In the genomic region with DNA sequence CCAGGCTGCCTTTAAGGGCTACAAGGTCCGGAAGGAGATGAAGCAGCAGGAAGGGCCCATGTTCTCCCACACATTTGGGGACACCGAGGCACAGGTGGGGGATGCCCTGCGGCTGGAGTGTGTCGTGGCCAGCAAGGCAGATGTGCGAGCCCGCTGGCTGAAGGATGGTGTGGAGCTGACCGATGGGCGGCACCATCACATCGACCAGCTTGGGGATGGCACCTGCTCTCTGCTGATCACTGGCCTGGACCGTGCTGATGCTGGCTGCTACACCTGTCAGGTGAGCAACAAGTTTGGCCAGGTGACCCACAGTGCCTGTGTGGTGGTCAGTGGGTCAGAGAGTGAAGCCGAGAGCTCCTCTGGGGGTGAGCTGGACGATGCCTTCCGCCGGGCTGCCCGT, we compare ENCODE assay signal across 23 cellular contexts.
A peak's percentile ranks its signal among the peaks of the same experiment; 100 is the strongest.
DNase-seq lines count a peak whose midpoint lies in the region; ATAC-seq and TF ChIP-seq lines count a peak whose summit lies in the region.
"Had no signal": no experiment of that assay in that cellular context is flagged by ENCODE, and none has a peak within 500 bp of the region (broad histone marks: within the 10 kb centered on the region; RNA-seq: fewer than 3 reads in every experiment).

No MANE protein-coding gene starts in this region.

- H3K4me1 ChIP-seq in heart left ventricle, result no peaks in the 10 kb centered on the region
- no peaks in the 10 kb centered on the region for H3K4me1 ChIP-seq in left ventricle myocardium inferior
- H3K4me1 ChIP-seq in lower lobe of right lung, result no peaks in the 10 kb centered on the region
- no peaks in the 10 kb centered on the region for H3K4me1 ChIP-seq in ovary (ENCODE audit: insufficient read depth)
- H3K4me1 ChIP-seq in effector memory CD4-positive, alpha-beta T cell (ENCODE audit: control insufficient read depth, insufficient read depth, low read length, poor library complexity, severe bottlenecking), result no peaks in the 10 kb centered on the region
- H3K4me1 ChIP-seq: Peyer's patch had no signal

- WGBS in heart left ventricle, 4 donors, result 96 to 98% (median 96%) methylated on average over 8 to 15 of the region's 15 CpGs
- WGBS in ovary, 3 donors, result 95 to 96% (median 95%) methylated on average over 15 of the region's 15 CpGs

- TF ChIP-seq CTCF in heart left ventricle (IDR thresholded peaks at IDR 0.05) (no peak), left ventricle myocardium inferior (IDR thresholded peaks at IDR 0.05; ENCODE audit: borderline replicate concordance) (no peak), lower lobe of right lung (IDR thresholded peaks at IDR 0.05) (no peak), ovary (IDR thresholded peaks at IDR 0.05) (no peak)

- no peak for TF ChIP-seq EP300 in ovary (IDR thresholded peaks at IDR 0.05)

- H3K27ac ChIP-seq in heart left ventricle, result no peak overlapping the region
- no peak overlapping the region for H3K27ac ChIP-seq in left ventricle myocardium inferior (replicated peaks)
- H3K27ac ChIP-seq in lower lobe of right lung, result no peak overlapping the region
- no peak overlapping the region for H3K27ac ChIP-seq in ovary
- no peak overlapping the region for H3K27ac ChIP-seq in effector memory CD4-positive, alpha-beta T cell (ENCODE audit: insufficient read depth, low read length, poor library complexity, severe bottlenecking)
- H3K27ac ChIP-seq: GM23248, Peyer's patch had no signal

- TF ChIP-seq POLR2A in heart left ventricle (IDR thresholded peaks at IDR 0.05) (no peak), ovary (IDR thresholded peaks at IDR 0.05) (no peak)

- ATAC-seq in heart left ventricle (no peak), lower lobe of right lung (no peak)

- H3K27me3 ChIP-seq in heart left ventricle, result no peaks in the 10 kb centered on the region
- H3K27me3 ChIP-seq in left ventricle myocardium inferior (ENCODE audit: low read depth), result no peaks in the 10 kb centered on the region
- no peaks in the 10 kb centered on the region for H3K27me3 ChIP-seq in lower lobe of right lung (ENCODE audit: low read depth)
- H3K27me3 ChIP-seq in ovary, result no peaks in the 10 kb centered on the region
- H3K27me3 ChIP-seq in effector memory CD4-positive, alpha-beta T cell (replicated peaks; ENCODE audit: control insufficient read depth, insufficient read depth, low read length, poor library complexity, severe bottlenecking), result no peaks in the 10 kb centered on the region
- H3K27me3 ChIP-seq: Peyer's patch had no signal

- H3K36me3 ChIP-seq in heart left ventricle (peaks cover 0 to 94% (median 68%) of the 10 kb centered on the region in 9 donors), left ventricle myocardium inferior (peaks cover 98% of the 10 kb centered on the region), lower lobe of right lung (peaks cover 58% of the 10 kb centered on the region), ovary (no peaks in the 10 kb centered on the region)
- peaks cover 12% of the 10 kb centered on the region for H3K36me3 ChIP-seq in effector memory CD4-positive, alpha-beta T cell (ENCODE audit: control insufficient read depth, insufficient read depth, low read length)
- H3K36me3 ChIP-seq: Peyer's patch had no signal

- peaks cover 0 to 18% (median 4%) of the 10 kb centered on the region in 12 donors for H3K9me3 ChIP-seq in heart left ventricle
- H3K9me3 ChIP-seq in left ventricle myocardium inferior (replicated peaks), result peaks cover 17% of the 10 kb centered on the region
- H3K9me3 ChIP-seq in lower lobe of right lung, result no peaks in the 10 kb centered on the region
- H3K9me3 ChIP-seq in ovary, result no peaks in the 10 kb centered on the region
- no peaks in the 10 kb centered on the region for H3K9me3 ChIP-seq in effector memory CD4-positive, alpha-beta T cell (ENCODE audit: control insufficient read depth, low read length)
- H3K9me3 ChIP-seq: Peyer's patch had no signal

- DNase-seq in heart left ventricle (peak; percentile 4 to 48 (median 12)), left ventricle myocardium inferior (no peak), lower lobe of right lung (peak; percentile 32), ovary (peak in 4 of 5 donors; percentile 2 to 20 (median 11)), OCI-M2 (lab: John Stamatoyannopoulos, UW; ENCODE audit: unreplicated experiment) (no peak)
- no peak for DNase-seq in effector memory CD4-positive, alpha-beta T cell
- no peak for DNase-seq in stimulated activated CD4-positive, alpha-beta T cell treated with anti-CD3 and anti-CD28 coated beads, Interleukin-4, amount 100 ng/mL, for 1 hour
- DNase-seq: CD4-positive, alpha-beta T cell; COR-L47; DMS 273 treated with DMSO at 0.1 percent for 48 hours; DMS79 treated with DMSO at 0.1 percent for 48 hours; GM23248; H9; HFFc6; Karpas-422; MV-4-11; NCI-H1105 treated with DMSO at 0.1 percent for 48 hours; NCI-H2029 treated with DMSO at 0.1 percent for 48 hours; NCI-H345; NCI-H524; NCI-H774; NK-92 treated with Interleukin-12 subunit alpha and Interleukin-12 subunit beta, amount 100 ng/mL, for 24 hours had no signal

- no peak overlapping the region for H3K4me3 ChIP-seq in heart left ventricle
- H3K4me3 ChIP-seq in left ventricle myocardium inferior, result no peak overlapping the region
- H3K4me3 ChIP-seq in lower lobe of right lung, result no peak overlapping the region
- H3K4me3 ChIP-seq in ovary, result no peak overlapping the region
- no peak overlapping the region for H3K4me3 ChIP-seq in effector memory CD4-positive, alpha-beta T cell (ENCODE audit: insufficient read depth, low read depth, low read length, poor library complexity, severe bottlenecking)
- H3K4me3 ChIP-seq: GM23248, Peyer's patch had no signal

- intact Hi-C loops in heart left ventricle (cut with DNase I), result no loop called here
- intact Hi-C loops in left ventricle myocardium inferior (cut with micrococcal nuclease), result no loop called here
- intact Hi-C loops in lower lobe of right lung (cut with DNase I), result no loop called here
- intact Hi-C loops in ovary (cut with DNase I), result no loop called here

Comparison
In these comparisons a context has a peak if more than half of its experiments do, and no peak if none do; other contexts are left out.
1. DNase-seq: peak in heart left ventricle (5 of 5), lower lobe of right lung (single experiment) and ovary (4 of 5); none in left ventricle myocardium inferior (single experiment), OCI-M2 (single experiment), effector memory CD4-positive, alpha-beta T cell (0 of 3) and stimulated activated CD4-positive, alpha-beta T cell treated with anti-CD3 and anti-CD28 coated beads, Interleukin-4, amount 100 ng/mL, for 1 hour (single experiment).